ENCODE assay signal across 8 cellular contexts in genomic region chr9:81688262-81689092, GRCh38. TPM values are rescaled to one million over a fixed set of nuclear protein-coding genes. Genes with fewer than 3 reads are reported as not detected.
DNase-seq lines count a peak whose midpoint lies in the region; ATAC-seq and TF ChIP-seq lines count a peak whose summit lies in the region.
"Not testable (repeated sequence)": the region's sequence is repeated elsewhere in the genome, so short reads cannot be mapped to it uniquely, and the experiment has no call there.

No MANE protein-coding gene starts in this region.

- H2BK120ac ChIP-seq in mesendoderm (ENCODE audit: low read depth, low read length), result peak overlapping the region; percentile 65

- CTCF ChIA-PET in BJ (lab: Yijun Ruan, JAX), result not testable (repeated sequence)

- H4K5ac ChIP-seq in mesendoderm (ENCODE audit: low read length), result not testable (repeated sequence)

- DNase-seq in BJ (ENCODE audit: low read depth), result not testable (repeated sequence)
- DNase-seq in RPMI7951 (ENCODE audit: low read depth) (peak; percentile 33), fibroblast of mammary gland (ENCODE audit: low read depth) (peak; percentile 48), mesendoderm (peak; percentile 59)
- peak; percentile 37 for DNase-seq in activated naive CD8-positive, alpha-beta T cell treated with anti-CD3 and anti-CD28 coated beads for 36 hours
- peak; percentile 17 for DNase-seq in stimulated activated CD4-positive, alpha-beta T cell treated with anti-CD3 and anti-CD28 coated beads, Interleukin-12 subunit alpha, Interleukin-12 subunit beta, amount 100 ng/mL, for 4 hours

- peak overlapping the region; percentile 81 for H3K9ac ChIP-seq in mesendoderm (ENCODE audit: low read length)

- H3K27me3 ChIP-seq in BJ (ENCODE audit: control insufficient read depth, insufficient read depth, low read length), result peaks cover 11% of the 10 kb centered on the region
- H3K27me3 ChIP-seq in mesendoderm (ENCODE audit: insufficient read depth, low read length, poor library complexity), result not testable (repeated sequence)

- peak overlapping the region; percentile 91 for H3K56ac ChIP-seq in mesendoderm (ENCODE audit: low read length)

- H3K79me2 ChIP-seq in mesendoderm (ENCODE audit: control insufficient read depth, insufficient read depth, low read length), result peaks cover 46% of the 10 kb centered on the region

- H3K27ac ChIP-seq in mesendoderm (ENCODE audit: low read depth, low read length), result peak overlapping the region; percentile 71

- peak overlapping the region; percentile 98 for H3K4ac ChIP-seq in mesendoderm (ENCODE audit: low read depth, low read length)

- H3K27ac Mint-ChIP-seq in activated naive CD8-positive, alpha-beta T cell treated with anti-CD3 and anti-CD28 coated beads for 36 hours, result not testable (repeated sequence)

- H3K9me3 Mint-ChIP-seq in activated naive CD8-positive, alpha-beta T cell treated with anti-CD3 and anti-CD28 coated beads for 36 hours, result not testable (repeated sequence)

- not testable (repeated sequence) for TF ChIP-seq CTCF in BJ (IDR thresholded peaks at IDR 0.05; ENCODE audit: insufficient read depth, low read depth, low read length); fibroblast of mammary gland (conservative IDR thresholded peaks at IDR 0.05; ENCODE audit: control insufficient read depth, insufficient read depth, low read depth, low read length)

- not testable (repeated sequence) for H3K79me1 ChIP-seq in mesendoderm (ENCODE audit: low read length)

- H3K4me1 Mint-ChIP-seq in activated naive CD8-positive, alpha-beta T cell treated with anti-CD3 and anti-CD28 coated beads for 36 hours, result peaks cover 15% of the 10 kb centered on the region

- H3K27me3 Mint-ChIP-seq in activated naive CD8-positive, alpha-beta T cell treated with anti-CD3 and anti-CD28 coated beads for 36 hours, result peaks cover 31% of the 10 kb centered on the region

- WGBS in mesendoderm (ENCODE audit: extremely low coverage, insufficient coverage, low lambda C conversion rate), result no CpG with 5 or more reads among the region's 107 CpGs

- H3K4me2 ChIP-seq in mesendoderm (ENCODE audit: low read length), result peak overlapping the region; percentile 19

- not testable (repeated sequence) for H3K36me3 ChIP-seq in BJ (ENCODE audit: control insufficient read depth, insufficient read depth, low read length); mesendoderm (ENCODE audit: control insufficient read depth, insufficient read depth, low read length)

- H2BK5ac ChIP-seq in mesendoderm (ENCODE audit: low read length), result not testable (repeated sequence)

- ATAC-seq in GM19452 (IDR thresholded peaks at IDR 0.05; ENCODE audit: unreplicated experiment) (peak; percentile 6), HG03442 (IDR thresholded peaks at IDR 0.05; ENCODE audit: unreplicated experiment) (peak; percentile 6)

- H3K4me1 ChIP-seq in mesendoderm (ENCODE audit: control insufficient read depth, low read depth, low read length), result not testable (repeated sequence)

- H3K18ac ChIP-seq in mesendoderm (ENCODE audit: low read length), result peak overlapping the region; percentile 98

- H4K8ac ChIP-seq in mesendoderm (ENCODE audit: low read depth, low read length), result peak overlapping the region; percentile 93

- H3K4me3 ChIP-seq in BJ (ENCODE audit: low read depth, low read length) (peak overlapping the region; percentile 69), fibroblast of mammary gland (ENCODE audit: control insufficient read depth, low read depth, low read length) (peak overlapping the region; percentile 65), mesendoderm (ENCODE audit: low read length) (peak overlapping the region; percentile 79)

- not testable (repeated sequence) for H3K36me3 Mint-ChIP-seq in activated naive CD8-positive, alpha-beta T cell treated with anti-CD3 and anti-CD28 coated beads for 36 hours

- H3K23ac ChIP-seq in mesendoderm (ENCODE audit: low read length), result peak overlapping the region; percentile 3

- H2BK15ac ChIP-seq in mesendoderm (replicated peaks; ENCODE audit: low read depth), result not testable (repeated sequence)

- peak overlapping the region; percentile 70 for H3K4me3 Mint-ChIP-seq in activated naive CD8-positive, alpha-beta T cell treated with anti-CD3 and anti-CD28 coated beads for 36 hours

- not testable (repeated sequence) for H2AK5ac ChIP-seq in mesendoderm (ENCODE audit: low read length)

- POLR2A ChIA-PET in BJ (lab: Charles Lee), result interaction anchor here (0.6 to 0.7 kb wide), 2 partner anchors 155 to 1777 kb away, joined by 3 to 10 read pairs; no protein-coding TSS in a partner anchor

RNA-seq across cellular contexts. Expression of gene TLE1, which starts 0.9 kb away (rescaled TPM):
- polyA plus RNA-seq in BJ (2011; rRNA removed), result 8.8 and 9.6 TPM in 2 replicates
- polyA minus RNA-seq in BJ (2011; rRNA and poly(A)+ RNA removed), result 8.6 and 8.9 TPM in 2 replicates
- 19.2 and 20.1 TPM in 2 replicates for total RNA-seq in RPMI7951 (2014; rRNA removed; shearing (Covaris generic))
- total RNA-seq in activated naive CD8-positive, alpha-beta T cell treated with anti-CD3 and anti-CD28 coated beads for 36 hours, result under 1 TPM; 0.08 to 0.16 TPM
- polyA plus RNA-seq in mesendoderm (2013, experiment 1 of 2), result 35.4 TPM
- polyA plus RNA-seq in mesendoderm (2013, experiment 2 of 2), result 37.2 TPM

Comparison
In these comparisons a context has a peak if more than half of its experiments do, and no peak if none do; other contexts are left out.
1. RNA of gene TLE1, which starts 0.9 kb away (total RNA-seq): 19.2 to 20.1 TPM in RPMI7951; 0.08 to 0.16 TPM in activated naive CD8-positive, alpha-beta T cell treated with anti-CD3 and anti-CD28 coated beads for 36 hours; every median in the first group is over 10 times any median in the second.
2. Peak in every context shown above with its lines, with median percentiles within 50 percentile points of each other: H3K4me3 ChIP-seq.